Comparison of ENCODE assay signal across 26 cellular contexts in the genomic region with DNA sequence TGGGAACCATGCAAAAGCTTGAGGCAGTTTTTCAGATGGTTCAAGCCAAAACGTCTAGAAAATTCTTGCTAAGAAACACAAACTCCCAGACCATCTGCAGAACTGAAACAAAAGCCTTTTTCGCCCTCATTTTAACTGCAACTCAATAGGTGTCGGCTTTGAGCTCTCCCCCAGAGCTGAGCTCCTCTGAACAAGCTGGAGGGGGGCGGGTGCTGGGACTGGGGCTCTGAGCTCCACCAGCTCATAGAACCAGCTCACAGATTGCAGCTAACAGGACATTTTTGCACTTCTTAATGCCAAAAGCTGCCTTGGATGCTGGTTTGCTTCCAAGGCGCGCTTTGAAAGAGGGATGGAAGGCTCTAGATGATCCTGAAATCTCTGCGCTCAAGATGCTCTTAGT.
"Had no signal": no experiment of that assay in that cellular context is flagged by ENCODE, and none has a peak within 500 bp of the region (broad histone marks: within the 10 kb centered on the region; RNA-seq: fewer than 3 reads in every experiment).

No MANE protein-coding gene starts in this region.

- H3K9me3 Mint-ChIP-seq: natural killer cell treated with Interleukin-12 subunit alpha and Interleukin-12 subunit beta and Interleukin-15 and Interleukin-18, amount 100 ng/mL, for 72 hours; T-helper 2 cell treated with Interferon-gamma antibody and Interleukin-4, amounts not matched to agents 5 μg/mL and 100 μg/mL, for 36 hours had no signal

- H3K9me3 ChIP-seq: body of pancreas, esophagus squamous epithelium, mucosa of descending colon, neutrophil, pancreas, right atrium auricular region, suprapubic skin, tibial nerve had no signal

- DNase-seq: activated CD4-positive, alpha-beta T cell treated with anti-CD3 and anti-CD28 coated beads for 4 hours; activated CD4-positive, alpha-beta T cell treated with anti-CD3 and anti-CD28 coated beads, Interleukin-2, amount 50 U/mL, for 4 hours; activated CD8-positive, alpha-beta memory T cell treated with anti-CD3 and anti-CD28 coated beads for 24 hours; activated effector memory CD4-positive, alpha-beta T cell treated with Interleukin-2 at 50 U/mL for 16 hours; activated naive CD4-positive, alpha-beta T cell treated with Interleukin-2 at 50 U/mL for 16 hours; body of pancreas; dermis blood vessel endothelial cell; effector CD8-positive, alpha-beta T cell; esophagus squamous epithelium; islet precursor cell; left ventricle myocardium superior; mucosa of descending colon; pancreas; stimulated activated naive CD4-positive, alpha-beta T cell; T-helper 1 cell had no signal

- H3K4me1 ChIP-seq: pancreas, right atrium auricular region had no signal

- H3K4me3 ChIP-seq: body of pancreas, cardiac muscle cell, esophagus squamous epithelium, hepatocyte, mucosa of descending colon, pancreas, right atrium auricular region, suprapubic skin, tibial nerve had no signal

- H3K4me2 ChIP-seq: hepatocyte had no signal

- H3K27ac Mint-ChIP-seq: activated naive CD8-positive, alpha-beta T cell; natural killer cell treated with Interleukin-12 subunit alpha and Interleukin-12 subunit beta and Interleukin-15 and Interleukin-18, amount 100 ng/mL, for 72 hours; T-helper 2 cell treated with Interferon-gamma antibody and Interleukin-4, amounts not matched to agents 5 μg/mL and 100 μg/mL, for 36 hours had no signal

- H3K27ac ChIP-seq: body of pancreas, cardiac muscle cell, epithelial cell of prostate, esophagus squamous epithelium, hepatocyte, neutrophil, pancreas, right atrium auricular region, suprapubic skin, tibial nerve, VCaP had no signal

- H3K36me3 ChIP-seq: cardiac muscle cell, esophagus squamous epithelium, neutrophil, pancreas, right atrium auricular region, suprapubic skin, tibial nerve had no signal

- H3K27me3 Mint-ChIP-seq: activated naive CD8-positive, alpha-beta T cell had no signal

- H3K27me3 ChIP-seq: body of pancreas, cardiac muscle cell, hepatocyte, neutrophil, pancreas, right atrium auricular region, suprapubic skin, tibial nerve had no signal

- H3K4me3 Mint-ChIP-seq: activated naive CD8-positive, alpha-beta T cell; natural killer cell treated with Interleukin-12 subunit alpha and Interleukin-12 subunit beta and Interleukin-15 and Interleukin-18, amount 100 ng/mL, for 72 hours; T-helper 2 cell treated with Interferon-gamma antibody and Interleukin-4, amounts not matched to agents 5 μg/mL and 100 μg/mL, for 36 hours had no signal

- H3K79me2 ChIP-seq: hepatocyte had no signal

- H3K36me3 Mint-ChIP-seq: activated naive CD8-positive, alpha-beta T cell; natural killer cell treated with Interleukin-12 subunit alpha and Interleukin-12 subunit beta and Interleukin-15 and Interleukin-18, amount 100 ng/mL, for 72 hours had no signal

- H2AFZ ChIP-seq: hepatocyte had no signal
